17 cellular contexts compared by ENCODE assay signal in the genomic region with DNA sequence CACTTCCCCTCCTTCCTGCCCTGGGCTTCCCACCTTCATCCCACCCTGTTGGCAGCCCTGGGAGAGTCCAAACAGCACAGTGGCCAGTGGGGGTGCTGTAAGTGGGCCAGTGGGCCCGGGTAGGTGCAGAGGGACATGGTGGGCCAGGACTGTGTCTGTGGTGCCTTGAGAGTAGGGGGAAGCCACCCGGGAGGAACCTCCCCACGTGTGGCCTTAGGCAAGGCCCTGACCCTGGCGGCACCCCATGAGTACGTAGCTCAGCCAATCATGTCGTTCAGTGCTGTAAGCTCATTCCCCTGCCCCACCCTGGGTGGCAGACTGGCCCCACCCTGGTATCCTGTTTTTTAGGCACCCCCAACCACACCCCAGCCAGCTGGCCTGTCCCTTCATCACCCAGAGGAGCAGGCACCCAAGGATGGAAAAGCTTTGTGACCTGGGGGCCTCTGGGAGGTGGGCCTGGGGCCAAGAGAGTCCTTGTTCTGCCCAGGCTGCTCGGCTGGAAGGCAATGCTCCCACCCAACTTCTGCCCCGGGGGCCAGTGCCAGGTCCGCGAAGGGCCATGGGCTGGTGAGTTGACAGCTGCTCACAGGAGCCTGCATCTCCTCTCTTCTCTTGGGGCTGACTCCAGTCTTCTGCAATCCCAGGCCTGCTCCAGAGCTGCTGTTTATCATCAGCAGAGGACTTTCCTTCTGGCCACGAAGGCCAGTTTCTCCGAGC. TPM values are rescaled to one million over a fixed set of nuclear protein-coding genes. Genes with fewer than 3 reads are reported as not detected.
DNase-seq lines count a peak whose midpoint lies in the region; ATAC-seq, FAIRE-seq and TF ChIP-seq lines count a peak whose summit lies in the region.
"Had no signal": no experiment of that assay in that cellular context is flagged by ENCODE, and none has a peak within 500 bp of the region (broad histone marks: within the 10 kb centered on the region; RNA-seq: fewer than 3 reads in every experiment).

No MANE protein-coding gene starts in this region.

- ATAC-seq in HG03520 (IDR thresholded peaks at IDR 0.05; ENCODE audit: unreplicated experiment) = no peak
- ATAC-seq: activated CD8-positive, alpha-beta T cell treated with anti-CD3 and anti-CD28 coated beads for 36 hours; HCT116 had no signal

- no peaks in the 10 kb centered on the region for H3K27me3 Mint-ChIP-seq in nephron (ENCODE audit: low read depth)
- H3K27me3 Mint-ChIP-seq: activated CD8-positive, alpha-beta T cell treated with anti-CD3 and anti-CD28 coated beads for 36 hours; activated naive CD4-positive, alpha-beta T cell treated with anti-CD3 and anti-CD28 coated beads, Interleukin-2, amount 10 ng/mL, durations not matched to agents 7 days and 5 days had no signal

- H3K36me3 Mint-ChIP-seq in nephron (ENCODE audit: low read depth) = peaks cover 9% of the 10 kb centered on the region

- H3K4me1 ChIP-seq in esophagus squamous epithelium = peaks cover 0 to 30% (median 8%) of the 10 kb centered on the region in 3 donors

- H3K27ac ChIP-seq in WERI-Rb-1 (peak overlapping the region; percentile 46), esophagus squamous epithelium (peak overlapping the region in 3 of 4 donors; percentile 50 to 71 (median 53)), substantia nigra (ENCODE audit: low read depth, low read length, poor library complexity, severe bottlenecking) (peak overlapping the region; percentile 99)
- H3K27ac ChIP-seq: heart right ventricle had no signal

- FAIRE-seq in D721Med (lab: Jason Lieb, UNC) = no peak

- no peaks in the 10 kb centered on the region for H3K27me3 ChIP-seq in WERI-Rb-1 (ENCODE audit: insufficient read depth, low read depth, severe bottlenecking)
- H3K27me3 ChIP-seq in esophagus squamous epithelium = no peaks in the 10 kb centered on the region
- H3K27me3 ChIP-seq: heart right ventricle had no signal

- no peak overlapping the region for H3K4me3 Mint-ChIP-seq in nephron
- H3K4me3 Mint-ChIP-seq: activated CD8-positive, alpha-beta T cell treated with anti-CD3 and anti-CD28 coated beads for 36 hours; activated naive CD4-positive, alpha-beta T cell treated with anti-CD3 and anti-CD28 coated beads, Interleukin-2, amount 10 ng/mL, durations not matched to agents 7 days and 5 days had no signal

- DNase-seq in WERI-Rb-1 (no peak), esophagus squamous epithelium (lab: John Stamatoyannopoulos, UW) (no peak), substantia nigra (lab: John Stamatoyannopoulos, UW) (peak in 1 of 49 donors; percentile 79), CD1c-positive myeloid dendritic cell (ENCODE audit: extremely low spot score) (no peak), D721Med (ENCODE audit: insufficient read length, low spot score) (no peak)
- DNase-seq in activated CD4-positive, alpha-beta T cell treated with anti-CD3 and anti-CD28 coated beads, Interleukin-2, amount 50 U/mL, for 48 hours = no peak
- DNase-seq: activated CD8-positive, alpha-beta T cell treated with anti-CD3 and anti-CD28 coated beads for 36 hours; activated naive CD4-positive, alpha-beta T cell treated with anti-CD3 and anti-CD28 coated beads, Interleukin-2, amount 10 ng/mL, durations not matched to agents 7 days and 5 days; activated T-cell treated with anti-CD3 and anti-CD28 coated beads, Interleukin-2, amount 50 U/mL, for 1 hour; DMS79 treated with DMSO at 0.1 percent for 48 hours; heart right ventricle; Karpas-422; NCI-H2081; NCI-H510A had no signal

- TF ChIP-seq POLR2A in esophagus squamous epithelium (IDR thresholded peaks at IDR 0.05) = no peak

- H3K9me3 ChIP-seq in WERI-Rb-1 (ENCODE audit: severe bottlenecking) (peaks cover 12% of the 10 kb centered on the region), esophagus squamous epithelium (peaks cover 0 to 15% (median 4%) of the 10 kb centered on the region in 3 donors)

- H3K9me3 Mint-ChIP-seq in nephron = peaks cover 9% of the 10 kb centered on the region

- H3K4me3 ChIP-seq in WERI-Rb-1 (ENCODE audit: low read depth, low read length) (no peak overlapping the region), esophagus squamous epithelium (no peak overlapping the region)
- H3K4me3 ChIP-seq: heart right ventricle had no signal

- intact Hi-C loops in esophagus squamous epithelium (cut with DNase I) = no loop called here

- peaks cover 45% of the 10 kb centered on the region for H3K4me1 Mint-ChIP-seq in nephron

- no peak for TF ChIP-seq CTCF in WERI-Rb-1 (IDR thresholded peaks at IDR 0.05; ENCODE audit: low read depth, low read length)
- no peak for TF ChIP-seq CTCF in esophagus squamous epithelium (IDR thresholded peaks at IDR 0.05)
- TF ChIP-seq CTCF in nephron (IDR thresholded peaks at IDR 0.05; ENCODE audit: unreplicated experiment in 3 of 3) = no peak
- TF ChIP-seq CTCF in D721Med (IDR thresholded peaks at IDR 0.05; ENCODE audit: insufficient read depth, missing control alignments) = no peak

- WGBS in esophagus squamous epithelium, 2 donors = 58 to 64% methylated on average over 4 to 6 of the region's 12 CpGs

- H3K27ac Mint-ChIP-seq in nephron = peak overlapping the region in 2 of 3 experiments; percentile 33 to 62
- H3K27ac Mint-ChIP-seq: activated CD8-positive, alpha-beta T cell treated with anti-CD3 and anti-CD28 coated beads for 36 hours; activated naive CD4-positive, alpha-beta T cell treated with anti-CD3 and anti-CD28 coated beads, Interleukin-2, amount 10 ng/mL, durations not matched to agents 7 days and 5 days had no signal

- no peaks in the 10 kb centered on the region for H3K36me3 ChIP-seq in WERI-Rb-1
- H3K36me3 ChIP-seq in esophagus squamous epithelium = peaks cover 0 to 14% (median 0%) of the 10 kb centered on the region in 3 donors

RNA-seq across cellular contexts. Expression of a gene that starts 41.6 kb away (rescaled TPM):
- 10 to 100 TPM in 3 of 4 donors, 1 to 10 TPM in 1; 3.6 to 24.0 (median 18.5) TPM for total RNA-seq in esophagus squamous epithelium

Comparison
In these comparisons a context has a peak if more than half of its experiments do, and no peak if none do; other contexts are left out.
1. H3K27ac ChIP-seq: peak in every context shown above with its lines; median percentile 99 in substantia nigra; 53 in esophagus squamous epithelium; 46 in WERI-Rb-1.